In the genomic region with DNA sequence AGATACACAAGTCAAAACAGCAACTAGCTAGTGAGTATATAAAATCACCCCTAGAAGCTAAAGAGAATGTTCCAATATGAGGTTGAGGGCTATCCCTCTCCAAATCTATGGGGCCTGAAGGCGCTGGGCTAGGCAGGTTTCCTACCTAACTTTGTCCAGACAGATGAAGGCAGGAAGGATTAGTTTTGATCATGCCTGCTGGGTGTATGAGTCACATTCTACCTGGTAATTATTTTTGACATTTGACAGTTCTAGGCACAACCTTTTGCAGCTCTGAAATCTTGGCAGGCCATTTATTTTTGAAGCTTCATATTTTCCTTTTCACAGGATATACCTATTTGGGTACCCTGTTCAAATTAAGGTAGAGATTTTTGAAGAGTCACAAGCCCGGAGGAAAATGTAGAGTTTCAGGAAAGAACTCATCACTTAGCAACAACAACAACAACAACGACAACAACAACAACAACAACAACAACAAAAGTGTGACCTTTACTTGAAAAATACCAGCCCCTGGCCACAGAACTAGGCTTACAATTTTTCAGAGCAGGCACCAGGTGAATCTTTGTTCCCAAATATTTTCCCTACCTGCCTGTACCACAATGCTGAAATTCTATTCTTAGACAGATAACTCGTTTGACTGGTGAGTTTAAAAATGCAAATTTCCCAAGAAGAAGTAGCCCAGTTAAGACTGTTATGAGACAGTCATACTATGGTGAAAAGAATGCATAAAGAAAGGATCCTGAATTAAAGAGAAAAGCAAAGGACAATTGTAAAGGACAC, we compare ENCODE assay signal across 23 cellular contexts.
"Had no signal": no experiment of that assay in that cellular context is flagged by ENCODE, and none has a peak within 500 bp of the region (broad histone marks: within the 10 kb centered on the region; RNA-seq: fewer than 3 reads in every experiment).

No MANE protein-coding gene starts in this region.

- H3K4me3 ChIP-seq: esophagus squamous epithelium, heart left ventricle, left lung, lung, prostate gland, thyroid gland had no signal

- H3K27ac ChIP-seq: brain microvascular endothelial cell, esophagus squamous epithelium, heart left ventricle, left lung, prostate gland, thyroid gland had no signal

- H3K4me1 Mint-ChIP-seq: activated T-helper 17 cell treated with anti-CD3 and anti-CD28 coated beads, Interleukin-2, amount 50 U/mL, for 72 hours; central memory CD8-positive, alpha-beta T cell; natural killer cell had no signal

- ATAC-seq: activated naive CD4-positive, alpha-beta T cell treated with anti-CD3 and anti-CD28 coated beads, Interleukin-2, amount 50 U/mL, for 72 hours; activated T-helper 17 cell treated with anti-CD3 and anti-CD28 coated beads, Interleukin-2, amount 50 U/mL, for 72 hours; heart left ventricle; left lung; natural killer cell; right cardiac atrium had no signal

- H3K36me3 Mint-ChIP-seq: activated naive CD4-positive, alpha-beta T cell treated with anti-CD3 and anti-CD28 coated beads, Interleukin-2, amount 50 U/mL, for 72 hours; natural killer cell had no signal

- H3K27ac Mint-ChIP-seq: activated naive CD4-positive, alpha-beta T cell treated with anti-CD3 and anti-CD28 coated beads, Interleukin-2, amount 50 U/mL, for 72 hours; activated T-cell treated with anti-CD3 and anti-CD28 coated beads, Interleukin-2, amount 50 U/mL, for 24 hours; activated T-helper 17 cell treated with anti-CD3 and anti-CD28 coated beads, Interleukin-2, amount 50 U/mL, for 72 hours; natural killer cell; stimulated activated naive CD8-positive, alpha-beta T cell treated with anti-CD3 and anti-CD28 coated beads, Interleukin-15, Interleukin-2, amounts not matched to agents 100 ng/mL and 50 ng/mL, for 24 hours had no signal

- H3K4me1 ChIP-seq: heart left ventricle, left lung, prostate gland, thyroid gland had no signal

- H3K4me3 Mint-ChIP-seq: activated T-cell treated with anti-CD3 and anti-CD28 coated beads, Interleukin-2, amount 50 U/mL, for 24 hours; activated T-helper 17 cell treated with anti-CD3 and anti-CD28 coated beads, Interleukin-2, amount 50 U/mL, for 72 hours; central memory CD8-positive, alpha-beta T cell; natural killer cell; stimulated activated naive CD8-positive, alpha-beta T cell treated with anti-CD3 and anti-CD28 coated beads, Interleukin-15, Interleukin-2, amounts not matched to agents 100 ng/mL and 50 ng/mL, for 24 hours had no signal

- H3K9me3 ChIP-seq: esophagus squamous epithelium, heart left ventricle, left lung, prostate gland, thyroid gland had no signal

- DNase-seq: activated CD4-positive, alpha-beta T cell treated with anti-CD3 and anti-CD28 coated beads for 1 hour; activated CD8-positive, alpha-beta memory T cell treated with anti-CD3 and anti-CD28 coated beads for 24 hours; activated CD8-positive, alpha-beta memory T cell treated with anti-CD3 and anti-CD28 coated beads, Interleukin-2, amount 50 U/mL, for 4 hours; activated T-cell treated with anti-CD3 and anti-CD28 coated beads, Interleukin-2, amount 50 U/mL, for 24 hours; aorta; brain microvascular endothelial cell; effector memory CD4-positive, alpha-beta T cell; esophagus squamous epithelium; heart left ventricle; left lung; midbrain; natural killer cell; right cardiac atrium; stimulated activated CD4-positive, alpha-beta T cell treated with anti-CD3 and anti-CD28 coated beads, Interleukin-1b, Interleukin-23, amount 100 ng/mL, for 48 hours; substantia nigra; T-helper 1 cell; thyroid gland had no signal

- H3K27me3 ChIP-seq: brain microvascular endothelial cell, left lung, thyroid gland had no signal

- H3K9me3 Mint-ChIP-seq: activated naive CD4-positive, alpha-beta T cell treated with anti-CD3 and anti-CD28 coated beads, Interleukin-2, amount 50 U/mL, for 72 hours; activated T-cell treated with anti-CD3 and anti-CD28 coated beads, Interleukin-2, amount 50 U/mL, for 24 hours; activated T-helper 17 cell treated with anti-CD3 and anti-CD28 coated beads, Interleukin-2, amount 50 U/mL, for 72 hours; central memory CD8-positive, alpha-beta T cell; natural killer cell; stimulated activated naive CD8-positive, alpha-beta T cell treated with anti-CD3 and anti-CD28 coated beads, Interleukin-15, Interleukin-2, amounts not matched to agents 100 ng/mL and 50 ng/mL, for 24 hours had no signal

- H3K36me3 ChIP-seq: brain microvascular endothelial cell, esophagus squamous epithelium, heart left ventricle, left lung, prostate gland, thyroid gland had no signal
